9 cellular contexts compared by ENCODE assay signal in the genomic region with DNA sequence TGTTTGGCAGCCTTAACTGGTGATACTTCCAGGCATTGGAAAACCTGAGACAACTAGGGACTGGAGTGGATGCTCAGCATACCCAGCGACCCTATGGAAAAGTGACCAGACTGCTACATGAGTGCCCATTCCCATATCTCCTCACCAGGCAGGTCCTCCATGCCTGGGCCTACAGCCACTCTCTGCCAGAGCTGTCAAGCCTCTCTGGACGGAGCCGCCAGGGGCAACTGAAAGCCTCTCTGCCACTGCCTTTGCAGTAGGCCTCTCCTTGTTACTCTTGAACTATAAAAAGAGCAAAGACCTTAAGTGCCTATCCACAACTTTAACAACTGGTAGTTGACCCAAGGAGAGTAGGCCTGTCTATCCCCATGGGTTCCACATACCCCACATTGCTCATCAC. TPM values are rescaled to one million over a fixed set of nuclear protein-coding genes. Genes with fewer than 3 reads are reported as not detected.
"Had no signal": no experiment of that assay in that cellular context is flagged by ENCODE, and none has a peak within 500 bp of the region (broad histone marks: within the 10 kb centered on the region; RNA-seq: fewer than 3 reads in every experiment).

No MANE protein-coding gene starts in this region.

- H3K4me1 Mint-ChIP-seq: GM23338, H9 had no signal

- H3K27ac Mint-ChIP-seq: GM23338, H9, HFFc6 had no signal

- H3K4me3 Mint-ChIP-seq: GM23338, H9, HFFc6 had no signal

- DNase-seq: GM23248, GOT3, H7, H9, HCEC 1CT, HFFc6 had no signal

- H3K9me3 Mint-ChIP-seq: HFFc6 had no signal

- ATAC-seq: GM23338, HCT116 had no signal

RNA-seq across cellular contexts. Expression of a gene that starts 20.2 kb away (rescaled TPM):
- total RNA-seq: H4, HFFc6 had no signal
